ENCODE assay signal across 8 cellular contexts in genomic region chr12:121537814-121538698, GRCh38. TPM values are rescaled to one million over a fixed set of nuclear protein-coding genes. Genes with fewer than 3 reads are reported as not detected.
DNase-seq lines count a peak whose midpoint lies in the region; ATAC-seq, FAIRE-seq and TF ChIP-seq lines count a peak whose summit lies in the region.

No MANE protein-coding gene starts in this region.

- peaks cover 22% of the 10 kb centered on the region for H3K36me3 Mint-ChIP-seq in stimulated activated effector memory CD8-positive, alpha-beta T cell treated with anti-CD3 and anti-CD28 coated beads, Interleukin-12 subunit alpha, Interleukin-12 subunit beta, amount 100 ng/mL, for 72 hours

- H3K4me1 ChIP-seq in OCI-LY3 (ENCODE audit: low read length), result peaks cover 53% of the 10 kb centered on the region
- H3K4me1 ChIP-seq in keratinocyte (ENCODE audit: control insufficient read depth, extremely low read depth, insufficient read depth, low read length), result peaks cover 14% of the 10 kb centered on the region

- peaks cover 76% of the 10 kb centered on the region for H3K79me2 ChIP-seq in OCI-LY3 (ENCODE audit: low read length)
- H3K79me2 ChIP-seq in keratinocyte (ENCODE audit: control insufficient read depth, insufficient read depth, low read length), result no peaks in the 10 kb centered on the region

- no peaks in the 10 kb centered on the region for H3K9me3 Mint-ChIP-seq in stimulated activated effector memory CD8-positive, alpha-beta T cell treated with anti-CD3 and anti-CD28 coated beads, Interleukin-12 subunit alpha, Interleukin-12 subunit beta, amount 100 ng/mL, for 72 hours

- no peak for FAIRE-seq in keratinocyte (lab: Jason Lieb, UNC)

- H3K9ac ChIP-seq in OCI-LY3 (ENCODE audit: low read length) (peak overlapping the region; percentile 96), keratinocyte (ENCODE audit: control insufficient read depth, extremely low read depth, insufficient read depth, low read length) (no peak overlapping the region)

- no peaks in the 10 kb centered on the region; the same call in 1 of the 2 replicates for H4K20me1 ChIP-seq in OCI-LY3 (ENCODE audit: insufficient read depth, low read length)
- H4K20me1 ChIP-seq in keratinocyte (ENCODE audit: control insufficient read depth, extremely low read depth, insufficient read depth, low read length), result no peaks in the 10 kb centered on the region

- H3K36me3 ChIP-seq in OCI-LY3 (replicated peaks; ENCODE audit: low read depth, low read length) (peaks cover 28% of the 10 kb centered on the region), keratinocyte (ENCODE audit: control insufficient read depth in 2 of 2, extremely low read depth in 1 of 2, insufficient read depth in 2 of 2, low read length in 2 of 2) (no peaks in the 10 kb centered on the region)

- TF ChIP-seq CTCF in OCI-LY3 (IDR thresholded peaks at IDR 0.05; ENCODE audit: low read depth, low read length) (no peak), astrocyte of the spinal cord (IDR thresholded peaks at IDR 0.05; ENCODE audit: low read depth, low read length) (no peak), keratinocyte (optimal IDR thresholded peaks at IDR 0.05 in 1 of 3, IDR thresholded peaks at IDR 0.05 in 1 of 3, conservative IDR thresholded peaks at IDR 0.05 in 1 of 3; ENCODE audit: extremely low read depth in 1 of 3, insufficient read depth in 2 of 3, low read length in 3 of 3) (no peak)

- peak overlapping the region; percentile 93 for H3K27ac Mint-ChIP-seq in stimulated activated effector memory CD8-positive, alpha-beta T cell treated with anti-CD3 and anti-CD28 coated beads, Interleukin-12 subunit alpha, Interleukin-12 subunit beta, amount 100 ng/mL, for 72 hours

- DNase-seq in DMS79 treated with DMSO at 0.1 percent for 48 hours (lab: John Stamatoyannopoulos, UW) (peak; percentile 28), DMS79 (lab: John Stamatoyannopoulos, UW) (no peak), astrocyte of the spinal cord (ENCODE audit: low read depth, low spot score) (no peak), keratinocyte (ENCODE audit: low read depth, low spot score) (no peak), NCI-H2171 (lab: John Stamatoyannopoulos, UW) (no peak)
- peak in 1 of 2 donors; percentile 65 for DNase-seq in stimulated activated effector memory CD8-positive, alpha-beta T cell treated with anti-CD3 and anti-CD28 coated beads, Interleukin-12 subunit alpha, Interleukin-12 subunit beta, amount 100 ng/mL, for 72 hours (ENCODE audit: low spot score in 2 of 2)

- ATAC-seq in HG02678 (IDR thresholded peaks at IDR 0.05; ENCODE audit: unreplicated experiment), result peak; percentile 7
- ATAC-seq in stimulated activated effector memory CD8-positive, alpha-beta T cell treated with anti-CD3 and anti-CD28 coated beads, Interleukin-12 subunit alpha, Interleukin-12 subunit beta, amount 100 ng/mL, for 72 hours, result peak; percentile 41

- H3K27me3 ChIP-seq in OCI-LY3 (ENCODE audit: low read depth, low read length), result no peaks in the 10 kb centered on the region
- H3K27me3 ChIP-seq in keratinocyte (ENCODE audit: control insufficient read depth, extremely low read depth, insufficient read depth, low read length), result peaks cover 9% of the 10 kb centered on the region

- H3K4me1 Mint-ChIP-seq in stimulated activated effector memory CD8-positive, alpha-beta T cell treated with anti-CD3 and anti-CD28 coated beads, Interleukin-12 subunit alpha, Interleukin-12 subunit beta, amount 100 ng/mL, for 72 hours, result peaks cover 65% of the 10 kb centered on the region

- H3K4me3 ChIP-seq in OCI-LY3 (ENCODE audit: low read length) (peak overlapping the region; percentile 76), astrocyte of the spinal cord (ENCODE audit: low read depth, low read length) (peak overlapping the region; percentile 38), keratinocyte (ENCODE audit: control insufficient read depth in 2 of 3, extremely low read depth in 1 of 3, insufficient read depth in 2 of 3, low read depth in 1 of 3, low read length in 3 of 3) (peak overlapping the region in 2 of 3 experiments; percentile 48 to 51)

- H3K9me3 ChIP-seq in OCI-LY3 (ENCODE audit: insufficient read depth, low read length), result no peaks in the 10 kb centered on the region
- H3K9me3 ChIP-seq in keratinocyte (ENCODE audit: control insufficient read depth, low read depth, low read length), result no peaks in the 10 kb centered on the region

- H3K4me3 Mint-ChIP-seq in stimulated activated effector memory CD8-positive, alpha-beta T cell treated with anti-CD3 and anti-CD28 coated beads, Interleukin-12 subunit alpha, Interleukin-12 subunit beta, amount 100 ng/mL, for 72 hours, result peak overlapping the region; percentile 77

- H2AFZ ChIP-seq in OCI-LY3 (ENCODE audit: low read depth, low read length) (no peak overlapping the region), keratinocyte (ENCODE audit: control insufficient read depth, low read length) (no peak overlapping the region)

- H3K27ac ChIP-seq in OCI-LY3 (ENCODE audit: low read length) (peak overlapping the region; percentile 94), keratinocyte (ENCODE audit: control insufficient read depth, insufficient read depth, low read length) (no peak overlapping the region)

- dilution Hi-C loops in keratinocyte (cut with MboI; ENCODE audit: extremely low pct_ligation_motif_present, low sequenced_read_pairs), result no loop called here

- H3K4me2 ChIP-seq in OCI-LY3 (ENCODE audit: low read length) (peak overlapping the region; percentile 96), keratinocyte (ENCODE audit: control insufficient read depth, extremely low read depth, insufficient read depth, low read depth, low read length) (peak overlapping the region; percentile 76)

- in situ Hi-C loops in astrocyte of the spinal cord (cut with HindIII; ENCODE audit: low sequenced_read_pairs), result no loop called here

- H3K9me1 ChIP-seq in keratinocyte (ENCODE audit: control insufficient read depth, extremely low read depth, insufficient read depth, low read length), result no peaks in the 10 kb centered on the region

RNA-seq across cellular contexts. Expression of gene KDM2B, which starts 42.8 kb away (rescaled TPM):
- 10.0 to 13.9 TPM (median 10.3 TPM) in 3 replicates for polyA plus RNA-seq in keratinocyte
- 9.4 TPM for polyA plus RNA-seq in keratinocyte (2011; ENCODE audit: low read depth)
- polyA plus RNA-seq in keratinocyte (2011; cell fraction: cytosol; rRNA removed), result 7.9 and 9.5 TPM in 2 replicates
- 21.3 and 27.0 TPM in 2 replicates for polyA plus RNA-seq in keratinocyte (2011; cell fraction: nucleus; rRNA removed)
- 14.1 and 15.5 TPM in 2 replicates for polyA plus RNA-seq in keratinocyte (2012; ENCODE audit: low replicate concordance)
- polyA minus RNA-seq in keratinocyte, result 26.6 to 81.5 TPM (median 27.8 TPM) in 3 replicates
- 13.4 TPM for polyA minus RNA-seq in keratinocyte (2011; cell fraction: cytosol; rRNA and poly(A)+ RNA removed)
- 10.6 and 24.5 TPM in 2 replicates for polyA minus RNA-seq in keratinocyte (2011; cell fraction: nucleus; rRNA and poly(A)+ RNA removed)
